ENCODE assay signal across 25 cellular contexts in genomic region chr10:102309916-102310315, GRCh38.
A peak's percentile ranks its signal among the peaks of the same experiment; 100 is the strongest.
DNase-seq lines count a peak whose midpoint lies in the region; FAIRE-seq and TF ChIP-seq lines count a peak whose summit lies in the region.
"Had no signal": no experiment of that assay in that cellular context is flagged by ENCODE, and none has a peak within 500 bp of the region (broad histone marks: within the 10 kb centered on the region; RNA-seq: fewer than 3 reads in every experiment).

No MANE protein-coding gene starts in this region.

- peaks cover 42% of the 10 kb centered on the region for H3F3A ChIP-seq in GM23248 (ENCODE audit: insufficient read depth)

- H3K9me3 ChIP-seq in GM23248 (ENCODE audit: low read depth) (no peaks in the 10 kb centered on the region), SJCRH30 (replicated peaks) (no peaks in the 10 kb centered on the region)
- H3K9me3 ChIP-seq: Caco-2, gastroesophageal sphincter, transverse colon had no signal

- 66 to 69% methylated on average over 3 of the region's 3 CpGs for WGBS in GM23248 (ENCODE audit: low coverage in 1 of 2, low lambda C conversion rate in 2 of 2, missing lambda C conversion rate in 2 of 2), 2 experiments

- no peaks in the 10 kb centered on the region for H3K9me2 ChIP-seq in GM23248 (ENCODE audit: insufficient read depth)

- no peaks in the 10 kb centered on the region for H3K27me3 Mint-ChIP-seq in progenitor cell of endocrine pancreas
- H3K27me3 Mint-ChIP-seq: stimulated activated naive CD8-positive, alpha-beta T cell treated with anti-CD3 and anti-CD28 coated beads, Interleukin-15, amount 100 ng/mL, for 72 hours had no signal

- H3K4me3 ChIP-seq in GM23248 (no peak overlapping the region), SJCRH30 (no peak overlapping the region)
- H3K4me3 ChIP-seq: gastroesophageal sphincter, transverse colon had no signal

- peaks cover 19% of the 10 kb centered on the region for H4K20me1 ChIP-seq in GM23248 (ENCODE audit: insufficient read depth)

- peaks cover 98% of the 10 kb centered on the region for H3K79me2 ChIP-seq in GM23248 (ENCODE audit: insufficient read depth)

- no peak overlapping the region for H2AFZ ChIP-seq in GM23248

- H3K36me3 Mint-ChIP-seq in progenitor cell of endocrine pancreas (ENCODE audit: insufficient read depth) = peaks cover 7% of the 10 kb centered on the region
- H3K36me3 Mint-ChIP-seq: natural killer cell had no signal

- H3K27ac ChIP-seq in GM23248 (peak overlapping the region; percentile 46), SJCRH30 (peak overlapping the region; percentile 54), epithelial cell of prostate (peak overlapping the region; percentile 53)
- H3K27ac ChIP-seq: WERI-Rb-1 had no signal

- H3K36me3 ChIP-seq in GM23248 (ENCODE audit: low read depth) (0 out of 2 replicates have a peak, but pooled peaks cover 3% of the 10 kb centered on the region), SJCRH30 (peaks cover 25% of the 10 kb centered on the region)
- H3K36me3 ChIP-seq: gastroesophageal sphincter, transverse colon had no signal

- H3K4me1 ChIP-seq in GM23248 (ENCODE audit: insufficient read depth) (peaks cover 51% of the 10 kb centered on the region), SJCRH30 (peaks cover 48% of the 10 kb centered on the region)

- DNase-seq in GM23248 (no peak), SJCRH30 (peak in 1 of 2 experiments; percentile 67), epithelial cell of prostate (ENCODE audit: low read depth, low spot score) (no peak), progenitor cell of endocrine pancreas (ENCODE audit: low spot score, unreplicated experiment) (no peak), urothelium cell line (ENCODE audit: low spot score) (no peak), GM03348 (ENCODE audit: low spot score) (no peak), NCI-H345 treated with DMSO at 0.1 percent for 48 hours (lab: John Stamatoyannopoulos, UW; ENCODE audit: unreplicated experiment) (no peak), CD1c-positive myeloid dendritic cell (ENCODE audit: extremely low spot score) (no peak)
- DNase-seq: activated CD4-positive, alpha-beta T cell treated with anti-CD3 and anti-CD28 coated beads, Interleukin-2, amount 50 U/mL, for 1 hour; activated CD8-positive, alpha-beta memory T cell treated with anti-CD3 and anti-CD28 coated beads, Interleukin-2, amount 50 U/mL, for 48 hours; AML-193; Caco-2; central memory CD4-positive, alpha-beta T cell; H7; natural killer cell; NCI-H1417; NCI-H2171; NCI-H526 treated with DMSO at 0.1 percent for 48 hours; SHP77 treated with DMSO at 0.1 percent for 48 hours; stimulated activated CD4-positive, alpha-beta T cell treated with anti-CD3 and anti-CD28 coated beads, Interleukin-4, amount 100 ng/mL, for 24 hours; stimulated activated naive CD8-positive, alpha-beta T cell treated with anti-CD3 and anti-CD28 coated beads, Interleukin-15, amount 100 ng/mL, for 72 hours; transverse colon; WERI-Rb-1 had no signal

- H3K9me3 Mint-ChIP-seq in progenitor cell of endocrine pancreas (ENCODE audit: low read depth) = no peaks in the 10 kb centered on the region
- H3K9me3 Mint-ChIP-seq: natural killer cell; stimulated activated naive CD8-positive, alpha-beta T cell treated with anti-CD3 and anti-CD28 coated beads, Interleukin-15, amount 100 ng/mL, for 72 hours; T-helper 1 cell treated with Interleukin-12 subunit alpha and Interleukin-12 subunit beta and Interleukin-4 antibody, amounts not matched to agents 30 μg/mL and 1 μg/mL, for 36 hours had no signal

- H3K4me2 ChIP-seq in GM23248 (ENCODE audit: unreplicated experiment) = peak overlapping the region; percentile 27

- H3K27ac Mint-ChIP-seq in progenitor cell of endocrine pancreas = peak overlapping the region; percentile 71
- H3K27ac Mint-ChIP-seq: natural killer cell; stimulated activated naive CD8-positive, alpha-beta T cell treated with anti-CD3 and anti-CD28 coated beads, Interleukin-15, amount 100 ng/mL, for 72 hours; T-helper 1 cell treated with Interleukin-12 subunit alpha and Interleukin-12 subunit beta and Interleukin-4 antibody, amounts not matched to agents 30 μg/mL and 1 μg/mL, for 36 hours had no signal

- H3K27me3 ChIP-seq in GM23248 (replicated peaks; ENCODE audit: insufficient read depth) = no peaks in the 10 kb centered on the region
- H3K27me3 ChIP-seq in SJCRH30 = no peaks in the 10 kb centered on the region
- H3K27me3 ChIP-seq: gastroesophageal sphincter, transverse colon had no signal

- no peak for FAIRE-seq in urothelium cell line (lab: Jason Lieb, UNC)

- no peak for TF ChIP-seq CTCF in progenitor cell of endocrine pancreas (IDR thresholded peaks at IDR 0.05; ENCODE audit: unreplicated experiment)

- in situ Hi-C loops in GM23248 (cut with MboI) = no loop called here

- peaks cover 35% of the 10 kb centered on the region for H3K4me1 Mint-ChIP-seq in progenitor cell of endocrine pancreas (ENCODE audit: low read depth)

- H3K9ac ChIP-seq in GM23248 = no peak overlapping the region

- H3K4me3 Mint-ChIP-seq in progenitor cell of endocrine pancreas (ENCODE audit: low read depth) = no peak overlapping the region
- H3K4me3 Mint-ChIP-seq: natural killer cell; stimulated activated naive CD8-positive, alpha-beta T cell treated with anti-CD3 and anti-CD28 coated beads, Interleukin-15, amount 100 ng/mL, for 72 hours; T-helper 1 cell treated with Interleukin-12 subunit alpha and Interleukin-12 subunit beta and Interleukin-4 antibody, amounts not matched to agents 30 μg/mL and 1 μg/mL, for 36 hours had no signal
